1 cellular context compared by ENCODE assay signal in the genomic region with DNA sequence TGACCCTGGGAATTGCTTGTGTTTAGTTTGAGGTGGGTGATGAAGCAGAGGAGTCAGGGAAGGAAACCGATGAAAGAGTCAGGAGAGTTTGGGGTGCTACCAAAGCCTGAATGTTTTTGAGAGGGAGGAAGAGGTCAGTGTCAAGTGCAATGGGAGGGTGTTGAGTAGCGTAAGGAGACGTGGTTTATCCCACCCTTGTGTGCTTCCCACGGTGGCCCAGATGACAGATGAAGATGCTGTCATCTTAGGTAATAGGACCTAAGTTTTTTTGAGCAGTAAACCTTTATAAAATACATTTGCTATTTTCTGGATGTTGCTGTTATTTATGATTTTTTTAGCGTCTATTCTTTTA.
TF ChIP-seq lines count a peak whose summit lies in the region.

No MANE protein-coding gene starts in this region.

TF ChIP-seq in HEK293, 187 proteins besides CTCF, POLR2A, EP300 and RAD21 (continued from another document):
- no peak for TF ChIP-seq MYNN (tag by site-specific recombination; IDR thresholded peaks at IDR 0.05; ENCODE audit: borderline replicate concordance)
